Comparison of ENCODE assay signal across 16 cellular contexts in the genomic region with DNA sequence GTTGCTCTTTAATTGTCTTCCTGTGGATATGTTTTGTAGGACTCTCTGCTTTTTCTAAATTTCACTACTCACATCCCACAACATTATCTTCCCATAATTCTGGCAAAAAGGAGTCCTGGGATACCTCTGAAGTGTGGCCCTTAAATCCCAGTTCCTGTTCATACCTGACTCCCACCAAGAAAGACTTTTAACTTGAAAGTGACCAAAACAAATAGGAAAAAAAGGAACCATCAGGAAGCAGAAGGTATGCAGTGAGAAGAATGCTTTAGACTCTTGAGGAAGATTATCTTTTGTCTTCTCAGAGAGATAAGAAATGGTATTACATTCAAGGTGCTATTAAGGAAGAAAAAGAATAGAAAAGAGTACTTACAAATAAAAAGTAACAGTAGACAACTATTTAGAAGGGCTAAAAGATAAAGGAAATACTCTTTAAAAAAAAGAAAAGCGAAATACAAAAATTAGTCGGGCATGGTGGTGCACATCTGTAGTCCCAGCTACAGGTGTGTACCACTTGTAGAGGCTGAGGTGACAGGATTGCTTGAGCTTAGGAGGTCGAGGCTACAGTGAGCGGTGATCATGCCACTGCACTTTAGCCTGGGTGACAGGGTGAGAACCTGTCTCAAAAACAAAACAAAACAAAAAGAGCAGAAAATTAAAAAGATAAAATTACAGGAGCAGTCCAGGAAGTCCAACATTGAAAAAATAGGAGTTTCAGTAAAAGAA. TPM values are rescaled to one million over a fixed set of nuclear protein-coding genes. Genes with fewer than 3 reads are reported as not detected.
DNase-seq lines count a peak whose midpoint lies in the region; ATAC-seq and TF ChIP-seq lines count a peak whose summit lies in the region.
"Had no signal": no experiment of that assay in that cellular context is flagged by ENCODE, and none has a peak within 500 bp of the region (broad histone marks: within the 10 kb centered on the region; RNA-seq: fewer than 3 reads in every experiment).

No MANE protein-coding gene starts in this region.

- POLR2A ChIA-PET in activated CD8-positive, alpha-beta T cell treated with anti-CD3 and anti-CD28 coated beads, Interleukin-2, amount 10 ng/mL, durations not matched to agents 7 days and 5 days (lab: Charles Lee), result no interaction called here
- POLR2A ChIA-PET in activated CD8-positive, alpha-beta T cell treated with anti-CD3 and anti-CD28 coated beads for 36 hours (lab: Charles Lee), result no interaction called here
- POLR2A ChIA-PET in IMR-90 (lab: Charles Lee; ENCODE audit: unreplicated experiment), result no interaction called here

- no peak for TF ChIP-seq RAD21 in IMR-90 (IDR thresholded peaks at IDR 0.05; ENCODE audit: low read length)

- H4K91ac ChIP-seq in IMR-90 (ENCODE audit: insufficient read depth, low read depth, low read length), result no peak overlapping the region

- H3K36me3 ChIP-seq in IMR-90 (ENCODE audit: control insufficient read depth, insufficient read depth, low read length) (peaks cover 5% of the 10 kb centered on the region; the same call in 1 of the 2 replicates), neural progenitor cell (no peaks in the 10 kb centered on the region), prostate gland (no peaks in the 10 kb centered on the region)

- no peak overlapping the region for H2BK20ac ChIP-seq in IMR-90 (ENCODE audit: low read depth, low read length)

- H4K8ac ChIP-seq in IMR-90 (ENCODE audit: low read depth in 2 of 2, low read length in 2 of 2), result no peak overlapping the region

- no peak for ATAC-seq in activated CD8-positive, alpha-beta T cell treated with anti-CD3 and anti-CD28 coated beads, Interleukin-2, amount 10 ng/mL, durations not matched to agents 7 days and 5 days
- ATAC-seq in activated CD8-positive, alpha-beta T cell treated with anti-CD3 and anti-CD28 coated beads for 36 hours, result no peak
- no peak for ATAC-seq in IMR-90 (ENCODE audit: low read depth)
- no peak for ATAC-seq in GM21381 (IDR thresholded peaks at IDR 0.05; ENCODE audit: unreplicated experiment)
- ATAC-seq: GM12878, HCT116 had no signal

- no peak overlapping the region for H3K4me2 ChIP-seq in IMR-90 (ENCODE audit: low read depth, low read length)
- peak overlapping the region; percentile 9 for H3K4me2 ChIP-seq in neural progenitor cell
- H3K4me2 ChIP-seq: PC-9 had no signal

- H3K9ac ChIP-seq in IMR-90 (ENCODE audit: low read depth, low read length), result no peak overlapping the region
- H3K9ac ChIP-seq in neural progenitor cell, result no peak overlapping the region

- H3K27me3 Mint-ChIP-seq in activated CD8-positive, alpha-beta T cell treated with anti-CD3 and anti-CD28 coated beads, Interleukin-2, amount 10 ng/mL, durations not matched to agents 7 days and 5 days (ENCODE audit: low read depth), result no peaks in the 10 kb centered on the region
- H3K27me3 Mint-ChIP-seq in activated CD8-positive, alpha-beta T cell treated with anti-CD3 and anti-CD28 coated beads for 36 hours, result no peaks in the 10 kb centered on the region
- H3K27me3 Mint-ChIP-seq in neural progenitor cell (ENCODE audit: insufficient read depth, low read depth), result no peaks in the 10 kb centered on the region

- dilution Hi-C loops in IMR-90 (cut with HindIII; ENCODE audit: low sequenced_read_pairs, unreplicated experiment), result no loop called here

- peaks cover 0 to 32% of the 10 kb centered on the region in 2 experiments; a peak in 3 of 4 replicates for H3K79me1 ChIP-seq in IMR-90 (ENCODE audit: low read depth in 1 of 2, low read length in 2 of 2)

- no CpG with 5 or more reads among the region's 4 CpGs for WGBS in IMR-90 (ENCODE audit: extremely low coverage in 2 of 2, insufficient read length in 1 of 2), 2 experiments
- WGBS in prostate gland, result 84% methylated on average over 4 of the region's 4 CpGs

- DNase-seq in activated CD8-positive, alpha-beta T cell treated with anti-CD3 and anti-CD28 coated beads, Interleukin-2, amount 10 ng/mL, durations not matched to agents 7 days and 5 days, result no peak
- DNase-seq in activated CD8-positive, alpha-beta T cell treated with anti-CD3 and anti-CD28 coated beads for 36 hours, result no peak
- DNase-seq in IMR-90, result no peak
- DNase-seq in neural progenitor cell (ENCODE audit: low spot score), result no peak
- no peak for DNase-seq in GM10266 (ENCODE audit: extremely low spot score)
- DNase-seq in prostate gland (ENCODE audit: low spot score), result no peak
- DNase-seq: C1 segment of cervical spinal cord, DMS53, KBM-7, NCI-H1092, NCI-H2227 treated with DMSO at 0.1 percent for 48 hours, PC-9 had no signal

- H3K9me1 ChIP-seq in IMR-90 (ENCODE audit: insufficient read depth, low read length), result peaks cover 14% of the 10 kb centered on the region

- H3K36me3 Mint-ChIP-seq in activated CD8-positive, alpha-beta T cell treated with anti-CD3 and anti-CD28 coated beads, Interleukin-2, amount 10 ng/mL, durations not matched to agents 7 days and 5 days (ENCODE audit: low read depth), result peaks cover 12% of the 10 kb centered on the region
- no peaks in the 10 kb centered on the region for H3K36me3 Mint-ChIP-seq in activated CD8-positive, alpha-beta T cell treated with anti-CD3 and anti-CD28 coated beads for 36 hours (ENCODE audit: low read depth)
- H3K36me3 Mint-ChIP-seq in neural progenitor cell, result no peaks in the 10 kb centered on the region

- no peak overlapping the region for H3K23ac ChIP-seq in IMR-90 (ENCODE audit: low read depth, low read length)

- H2BK5ac ChIP-seq in IMR-90 (ENCODE audit: low read depth, low read length, poor library complexity, severe bottlenecking), result no peak overlapping the region

- no peak overlapping the region for H3K4me3 Mint-ChIP-seq in activated CD8-positive, alpha-beta T cell treated with anti-CD3 and anti-CD28 coated beads, Interleukin-2, amount 10 ng/mL, durations not matched to agents 7 days and 5 days
- H3K4me3 Mint-ChIP-seq in activated CD8-positive, alpha-beta T cell treated with anti-CD3 and anti-CD28 coated beads for 36 hours, result no peak overlapping the region
- H3K4me3 Mint-ChIP-seq in neural progenitor cell, result no peak overlapping the region

- 0 out of 2 replicates have a peak overlapping the region, but pooled peaks have one; percentile 20 for H2AK5ac ChIP-seq in IMR-90 (ENCODE audit: low read depth, low read length)

- no peak overlapping the region for H3K18ac ChIP-seq in IMR-90 (ENCODE audit: low read depth, low read length)

- H2BK120ac ChIP-seq in IMR-90 (ENCODE audit: low read depth, low read length), result no peak overlapping the region

- H2AK9ac ChIP-seq in IMR-90 (replicated peaks; ENCODE audit: low read depth, low read length, poor library complexity), result no peak overlapping the region

- no peak overlapping the region for H3K14ac ChIP-seq in IMR-90 (replicated peaks; ENCODE audit: low read depth, low read length)

- intact Hi-C loops in activated CD8-positive, alpha-beta T cell treated with anti-CD3 and anti-CD28 coated beads for 36 hours (cut with micrococcal nuclease), result no loop called here
- intact Hi-C loops in IMR-90 (cut with micrococcal nuclease) (no loop called here), prostate gland (cut with DNase I) (no loop called here)

- CTCF ChIA-PET in activated CD8-positive, alpha-beta T cell treated with anti-CD3 and anti-CD28 coated beads, Interleukin-2, amount 10 ng/mL, durations not matched to agents 7 days and 5 days (lab: Charles Lee), result no interaction called here
- CTCF ChIA-PET in activated CD8-positive, alpha-beta T cell treated with anti-CD3 and anti-CD28 coated beads for 36 hours (lab: Charles Lee), result interaction anchor here (1.2 kb wide), 1 partner anchor 72 kb away, joined by 4 read pairs; the partner anchor contains the start of gene HTD2
- CTCF ChIA-PET in IMR-90 (lab: Yijun Ruan, JAX), result no interaction called here

- TF ChIP-seq CTCF in activated CD8-positive, alpha-beta T cell treated with anti-CD3 and anti-CD28 coated beads for 36 hours (IDR thresholded peaks at IDR 0.05), result no peak
- TF ChIP-seq CTCF in IMR-90 (conservative IDR thresholded peaks at IDR 0.05; ENCODE audit: low read depth, low read length) (no peak), neural progenitor cell (IDR thresholded peaks at IDR 0.05) (no peak), GM10266 (IDR thresholded peaks at IDR 0.05; ENCODE audit: control insufficient read depth, insufficient read depth, low read depth, missing control alignments) (no peak), prostate gland (IDR thresholded peaks at IDR 0.05) (no peak)

- H3K4me1 ChIP-seq in IMR-90 (ENCODE audit: control insufficient read depth, insufficient read depth, low read length) (peaks cover 8% of the 10 kb centered on the region), neural progenitor cell (peaks cover 10% of the 10 kb centered on the region), prostate gland (replicated peaks) (no peaks in the 10 kb centered on the region)

- peak overlapping the region; percentile 46 for H3K27ac Mint-ChIP-seq in activated CD8-positive, alpha-beta T cell treated with anti-CD3 and anti-CD28 coated beads, Interleukin-2, amount 10 ng/mL, durations not matched to agents 7 days and 5 days
- H3K27ac Mint-ChIP-seq in activated CD8-positive, alpha-beta T cell treated with anti-CD3 and anti-CD28 coated beads for 36 hours, result no peak overlapping the region
- H3K27ac Mint-ChIP-seq in neural progenitor cell, result no peak overlapping the region

- H3F3A ChIP-seq in neural progenitor cell (ENCODE audit: low read depth), result peaks cover 8% of the 10 kb centered on the region

- H3K56ac ChIP-seq in IMR-90 (ENCODE audit: extremely low read depth, insufficient read depth, low read length), result no peak overlapping the region

- peaks cover 5% of the 10 kb centered on the region; the same call in 1 of the 2 replicates for H4K20me1 ChIP-seq in IMR-90 (ENCODE audit: insufficient read depth, low read length)
- no peaks in the 10 kb centered on the region for H4K20me1 ChIP-seq in neural progenitor cell (ENCODE audit: low read depth)

- H3K4ac ChIP-seq in IMR-90 (ENCODE audit: low read depth, low read length), result no peak overlapping the region

- H3K27me3 ChIP-seq in IMR-90 (ENCODE audit: control insufficient read depth, insufficient read depth, low read length) (no peaks in the 10 kb centered on the region), neural progenitor cell (no peaks in the 10 kb centered on the region), prostate gland (replicated peaks; ENCODE audit: insufficient read depth) (no peaks in the 10 kb centered on the region)

- no peak overlapping the region for H2BK15ac ChIP-seq in IMR-90 (ENCODE audit: low read depth, low read length)

- BruUV-seq in IMR-90 (replicated peaks; lab: Mats Ljungman, UMichigan), result no TSS peak

- no peak for TF ChIP-seq POLR2A in IMR-90 (IDR thresholded peaks at IDR 0.05; ENCODE audit: low read depth, low read length)
- no peak for TF ChIP-seq POLR2A in prostate gland (IDR thresholded peaks at IDR 0.05)

- peaks cover 2% of the 10 kb centered on the region for H3K4me1 Mint-ChIP-seq in activated CD8-positive, alpha-beta T cell treated with anti-CD3 and anti-CD28 coated beads, Interleukin-2, amount 10 ng/mL, durations not matched to agents 7 days and 5 days (ENCODE audit: low read depth)
- H3K4me1 Mint-ChIP-seq in activated CD8-positive, alpha-beta T cell treated with anti-CD3 and anti-CD28 coated beads for 36 hours (ENCODE audit: low read depth), result no peaks in the 10 kb centered on the region
- peaks cover 15% of the 10 kb centered on the region for H3K4me1 Mint-ChIP-seq in neural progenitor cell

- no peaks in the 10 kb centered on the region for H3K9me3 Mint-ChIP-seq in activated CD8-positive, alpha-beta T cell treated with anti-CD3 and anti-CD28 coated beads, Interleukin-2, amount 10 ng/mL, durations not matched to agents 7 days and 5 days (ENCODE audit: insufficient read depth)
- H3K9me3 Mint-ChIP-seq in activated CD8-positive, alpha-beta T cell treated with anti-CD3 and anti-CD28 coated beads for 36 hours, result no peaks in the 10 kb centered on the region
- no peaks in the 10 kb centered on the region for H3K9me3 Mint-ChIP-seq in neural progenitor cell

- H2AFZ ChIP-seq in IMR-90 (replicated peaks; ENCODE audit: low read length, poor library complexity) (no peak overlapping the region), neural progenitor cell (replicated peaks) (no peak overlapping the region)
- H2AFZ ChIP-seq: PC-9 had no signal

- H4K5ac ChIP-seq in IMR-90 (ENCODE audit: low read depth, low read length), result no peak overlapping the region

- no peak overlapping the region for H3K27ac ChIP-seq in IMR-90 (ENCODE audit: insufficient read depth, low read length)
- H3K27ac ChIP-seq in cingulate gyrus (ENCODE audit: low read depth, low read length), result peak overlapping the region; percentile 15
- no peak overlapping the region for H3K27ac ChIP-seq in neural progenitor cell
- H3K27ac ChIP-seq in prostate gland, result no peak overlapping the region
- H3K27ac ChIP-seq: PC-9 had no signal

- in situ Hi-C loops in IMR-90 (cut with MboI; ENCODE audit: low sequenced_read_pairs), result no loop called here

- H3K79me2 ChIP-seq in neural progenitor cell (ENCODE audit: low read depth), result no peaks in the 10 kb centered on the region

- H3K9me3 ChIP-seq in IMR-90 (ENCODE audit: control insufficient read depth, insufficient read depth, low read length) (no peaks in the 10 kb centered on the region), neural progenitor cell (ENCODE audit: low read depth) (no peaks in the 10 kb centered on the region), prostate gland (no peaks in the 10 kb centered on the region)

- H3K4me3 ChIP-seq in IMR-90 (ENCODE audit: insufficient read depth, low read depth, low read length) (no peak overlapping the region), neural progenitor cell (no peak overlapping the region), prostate gland (no peak overlapping the region)
- H3K4me3 ChIP-seq: GM12878, PC-9 had no signal

RNA-seq across cellular contexts. Expression of gene PXK, which starts 46.8 kb away (rescaled TPM):
- total RNA-seq in activated CD8-positive, alpha-beta T cell treated with anti-CD3 and anti-CD28 coated beads, Interleukin-2, amount 10 ng/mL, durations not matched to agents 7 days and 5 days, result 10 to 100 TPM; 31.5 to 33.4 TPM
- 10 to 100 TPM; 22.2 to 23.6 TPM for total RNA-seq in activated CD8-positive, alpha-beta T cell treated with anti-CD3 and anti-CD28 coated beads for 36 hours
- 14.3 and 15.6 TPM in 2 replicates for total RNA-seq in IMR-90 (2012; rRNA removed)
- polyA plus RNA-seq in IMR-90 (2012; rRNA removed), result 16.4 and 17.7 TPM in 2 replicates
- polyA plus RNA-seq in IMR-90 (2012; cell fraction: cytosol; rRNA removed), result 7.9 and 8.2 TPM in 2 replicates
- 5.9 and 25.5 TPM in 2 replicates for polyA plus RNA-seq in IMR-90 (2012; cell fraction: nucleus; rRNA removed; ENCODE audit: low replicate concordance)
- total RNA-seq in neural progenitor cell (ENCODE audit: low replicate concordance), result 11.1 and 14.3 TPM in 2 replicates
- 10 to 100 TPM; 19.6 to 21.8 TPM for total RNA-seq in prostate gland

RNA-seq across cellular contexts. Expression of gene PDHB, which starts 54.1 kb away (rescaled TPM):
- 10 to 100 TPM; 48.9 to 50.3 TPM for total RNA-seq in activated CD8-positive, alpha-beta T cell treated with anti-CD3 and anti-CD28 coated beads, Interleukin-2, amount 10 ng/mL, durations not matched to agents 7 days and 5 days
- total RNA-seq in activated CD8-positive, alpha-beta T cell treated with anti-CD3 and anti-CD28 coated beads for 36 hours, result 10 to 100 TPM; 53.9 to 58.8 TPM
- total RNA-seq in IMR-90 (2012; rRNA removed) (73.5 and 86.9 TPM in 2 replicates), neural progenitor cell (ENCODE audit: low replicate concordance) (155 and 203 TPM in 2 replicates), prostate gland (100 to 1,000 TPM in 1 of 2 donors, 10 to 100 TPM in 1; 69.6 to 129 TPM)
- polyA plus RNA-seq in IMR-90 (2012; rRNA removed), result 63.8 and 69.2 TPM in 2 replicates
- polyA plus RNA-seq in IMR-90 (2012; cell fraction: cytosol; rRNA removed), result 27.8 and 29.5 TPM in 2 replicates
- 14.1 and 41.8 TPM in 2 replicates for polyA plus RNA-seq in IMR-90 (2012; cell fraction: nucleus; rRNA removed; ENCODE audit: low replicate concordance)
